Comparison of ENCODE assay signal across 10 cellular contexts in the genomic region with DNA sequence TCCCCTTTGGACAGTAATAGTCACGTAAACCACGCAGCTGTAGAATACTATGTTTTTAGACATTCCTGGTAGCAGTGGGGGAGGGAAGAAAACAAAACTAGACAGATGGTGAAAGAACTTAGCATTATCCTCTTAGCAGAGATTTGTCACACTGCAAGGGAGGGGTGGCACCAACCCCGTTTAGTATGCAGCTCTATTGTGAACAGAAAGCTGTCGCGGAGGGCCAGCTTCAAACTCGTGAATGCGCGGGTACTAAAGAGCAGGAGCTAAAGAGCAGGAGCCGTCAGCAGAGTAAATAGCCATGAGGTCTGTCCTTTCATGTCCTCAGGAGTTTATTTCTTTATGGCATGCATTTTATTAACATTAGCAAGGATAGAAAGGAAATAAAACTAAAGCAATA.
A peak's percentile ranks its signal among the peaks of the same experiment; 100 is the strongest.
DNase-seq lines count a peak whose midpoint lies in the region; ATAC-seq and TF ChIP-seq lines count a peak whose summit lies in the region.
"Had no signal": no experiment of that assay in that cellular context is flagged by ENCODE, and none has a peak within 500 bp of the region (broad histone marks: within the 10 kb centered on the region; RNA-seq: fewer than 3 reads in every experiment).

No MANE protein-coding gene starts in this region.

- H3K4me3 ChIP-seq in GM23338 (no peak overlapping the region), foreskin fibroblast (ENCODE audit: low read depth in 1 of 2, low read length in 2 of 2) (no peak overlapping the region), psoas muscle (peak overlapping the region; percentile 37), aorta (ENCODE audit: low read length in 2 of 2) (no peak overlapping the region)
- H3K4me3 ChIP-seq: MG63 had no signal

- H2AFZ ChIP-seq in GM23338, result no peak overlapping the region

- H3K27ac Mint-ChIP-seq in GM23338, result no peak overlapping the region
- no peak overlapping the region for H3K27ac Mint-ChIP-seq in stimulated activated naive CD8-positive, alpha-beta T cell treated with anti-CD3 and anti-CD28 coated beads, Interleukin-15, amount 100 ng/mL, for 72 hours
- H3K27ac Mint-ChIP-seq in activated T-helper 2 cell treated with anti-CD3 and anti-CD28 coated beads, Interferon-gamma antibody, Interleukin-2, Interleukin-4, amounts not matched to agents 10 μg/mL and 5 μg/mL and 100 μg/mL, durations not matched to agents 14 hours and 24 hours and 36 hours, result no peak overlapping the region

- H3K9me3 Mint-ChIP-seq in GM23338, result no peaks in the 10 kb centered on the region
- H3K9me3 Mint-ChIP-seq in stimulated activated naive CD8-positive, alpha-beta T cell treated with anti-CD3 and anti-CD28 coated beads, Interleukin-15, amount 100 ng/mL, for 72 hours, result no peaks in the 10 kb centered on the region
- no peaks in the 10 kb centered on the region for H3K9me3 Mint-ChIP-seq in activated T-helper 2 cell treated with anti-CD3 and anti-CD28 coated beads, Interferon-gamma antibody, Interleukin-2, Interleukin-4, amounts not matched to agents 10 μg/mL and 5 μg/mL and 100 μg/mL, durations not matched to agents 14 hours and 24 hours and 36 hours

- no peaks in the 10 kb centered on the region for H3K36me3 Mint-ChIP-seq in GM23338 (ENCODE audit: low read depth)
- no peaks in the 10 kb centered on the region for H3K36me3 Mint-ChIP-seq in activated T-helper 2 cell treated with anti-CD3 and anti-CD28 coated beads, Interferon-gamma antibody, Interleukin-2, Interleukin-4, amounts not matched to agents 10 μg/mL and 5 μg/mL and 100 μg/mL, durations not matched to agents 14 hours and 24 hours and 36 hours (ENCODE audit: low read depth)

- H3K9me3 ChIP-seq in psoas muscle (no peaks in the 10 kb centered on the region), aorta (ENCODE audit: control insufficient read depth, low read length) (no peaks in the 10 kb centered on the region)
- H3K9me3 ChIP-seq: MG63 had no signal

- no peak overlapping the region; the same call in 2 of the 3 replicates for H3K4me3 Mint-ChIP-seq in GM23338
- no peak overlapping the region for H3K4me3 Mint-ChIP-seq in stimulated activated naive CD8-positive, alpha-beta T cell treated with anti-CD3 and anti-CD28 coated beads, Interleukin-15, amount 100 ng/mL, for 72 hours
- H3K4me3 Mint-ChIP-seq in activated T-helper 2 cell treated with anti-CD3 and anti-CD28 coated beads, Interferon-gamma antibody, Interleukin-2, Interleukin-4, amounts not matched to agents 10 μg/mL and 5 μg/mL and 100 μg/mL, durations not matched to agents 14 hours and 24 hours and 36 hours (ENCODE audit: low read depth), result no peak overlapping the region

- H3K79me2 ChIP-seq in GM23338 (replicated peaks; ENCODE audit: insufficient read depth), result no peaks in the 10 kb centered on the region

- intact Hi-C loops in psoas muscle (cut with DNase I), result no loop called here
- intact Hi-C loops in aorta (cut with DNase I), result no loop called here
- intact Hi-C loops in activated T-helper 2 cell treated with anti-CD3 and anti-CD28 coated beads, Interferon-gamma antibody, Interleukin-2, Interleukin-4, amounts not matched to agents 10 μg/mL and 5 μg/mL and 100 μg/mL, durations not matched to agents 14 hours and 24 hours and 36 hours (cut with micrococcal nuclease), result no loop called here

- H4K20me1 ChIP-seq in GM23338 (replicated peaks; ENCODE audit: insufficient read depth), result no peaks in the 10 kb centered on the region

- H3K4me1 Mint-ChIP-seq in GM23338, result peaks cover 18% of the 10 kb centered on the region
- peaks cover 16% of the 10 kb centered on the region for H3K4me1 Mint-ChIP-seq in stimulated activated naive CD8-positive, alpha-beta T cell treated with anti-CD3 and anti-CD28 coated beads, Interleukin-15, amount 100 ng/mL, for 72 hours
- H3K4me1 Mint-ChIP-seq in activated T-helper 2 cell treated with anti-CD3 and anti-CD28 coated beads, Interferon-gamma antibody, Interleukin-2, Interleukin-4, amounts not matched to agents 10 μg/mL and 5 μg/mL and 100 μg/mL, durations not matched to agents 14 hours and 24 hours and 36 hours (ENCODE audit: low read depth), result peaks cover 6% of the 10 kb centered on the region

- peaks cover 16% of the 10 kb centered on the region for H3K4me1 ChIP-seq in GM23338 (ENCODE audit: insufficient read depth)
- H3K4me1 ChIP-seq in psoas muscle, result peaks cover 9% of the 10 kb centered on the region
- no peaks in the 10 kb centered on the region for H3K4me1 ChIP-seq in aorta (ENCODE audit: control insufficient read depth in 1 of 2, insufficient read depth in 2 of 2, low read length in 2 of 2)

- H3K36me3 ChIP-seq in GM23338 (ENCODE audit: insufficient read depth) (no peaks in the 10 kb centered on the region), psoas muscle (ENCODE audit: insufficient read depth in 1 of 2, low read depth in 1 of 2) (no peaks in the 10 kb centered on the region), aorta (ENCODE audit: control insufficient read depth in 1 of 2, insufficient read depth in 2 of 2, low read length in 1 of 2) (no peaks in the 10 kb centered on the region)
- H3K36me3 ChIP-seq: MG63 had no signal

- no peaks in the 10 kb centered on the region for H3F3A ChIP-seq in GM23338 (replicated peaks; ENCODE audit: low read depth)

- H3K27me3 Mint-ChIP-seq in GM23338 (ENCODE audit: insufficient read depth, low read depth, poor library complexity), result peaks cover 18% of the 10 kb centered on the region
- H3K27me3 Mint-ChIP-seq in stimulated activated naive CD8-positive, alpha-beta T cell treated with anti-CD3 and anti-CD28 coated beads, Interleukin-15, amount 100 ng/mL, for 72 hours, result no peaks in the 10 kb centered on the region
- H3K27me3 Mint-ChIP-seq in activated T-helper 2 cell treated with anti-CD3 and anti-CD28 coated beads, Interferon-gamma antibody, Interleukin-2, Interleukin-4, amounts not matched to agents 10 μg/mL and 5 μg/mL and 100 μg/mL, durations not matched to agents 14 hours and 24 hours and 36 hours (ENCODE audit: low read depth), result no peaks in the 10 kb centered on the region

- TF ChIP-seq CTCF in GM23338 (conservative IDR thresholded peaks at IDR 0.05; ENCODE audit: low read depth in 2 of 2) (no peak), foreskin fibroblast (IDR thresholded peaks at IDR 0.05; ENCODE audit: low read depth, low read length) (no peak), psoas muscle (IDR thresholded peaks at IDR 0.05) (no peak)

- no peaks in the 10 kb centered on the region for H3K9me2 ChIP-seq in GM23338 (ENCODE audit: insufficient read depth)

- WGBS in psoas muscle, 3 donors, result 22 to 48% (median 26%) methylated on average over 9 of the region's 9 CpGs
- WGBS in aorta, 2 donors, result 57 to 62% methylated on average over 9 of the region's 9 CpGs

- peak overlapping the region; percentile 35; the same call in 1 of the 2 replicates for H3K4me2 ChIP-seq in GM23338

- ATAC-seq in GM23338 (peak; percentile 53; the same call in 2 of the 3 replicates), psoas muscle (peak in 2 of 4 donors; percentile 34 to 65), aorta (ENCODE audit: low FRiP score) (no peak)
- no peak for ATAC-seq in stimulated activated naive CD8-positive, alpha-beta T cell treated with anti-CD3 and anti-CD28 coated beads, Interleukin-15, amount 100 ng/mL, for 72 hours

- no peak overlapping the region for H3K27ac ChIP-seq in GM23338 (ENCODE audit: low read depth)
- peak overlapping the region; percentile 2 for H3K27ac ChIP-seq in psoas muscle
- H3K27ac ChIP-seq in aorta (ENCODE audit: low read depth in 1 of 2, low read length in 2 of 2), result no peak overlapping the region

- DNase-seq in GM23338 (ENCODE audit: low spot score) (no peak), NCI-H82 (lab: John Stamatoyannopoulos, UW) (peak; percentile 95), foreskin fibroblast (peak; percentile 40 to 59), psoas muscle (no peak), NCI-H510A treated with DMSO at 0.1 percent for 48 hours (lab: John Stamatoyannopoulos, UW) (no peak), aorta (no peak)
- no peak for DNase-seq in stimulated activated naive CD8-positive, alpha-beta T cell treated with anti-CD3 and anti-CD28 coated beads, Interleukin-15, amount 100 ng/mL, for 72 hours
- no peak for DNase-seq in activated T-helper 2 cell treated with anti-CD3 and anti-CD28 coated beads, Interferon-gamma antibody, Interleukin-2, Interleukin-4, amounts not matched to agents 10 μg/mL and 5 μg/mL and 100 μg/mL, durations not matched to agents 14 hours and 24 hours and 36 hours (ENCODE audit: low spot score)
- DNase-seq: activated CD8-positive, alpha-beta memory T cell treated with anti-CD3 and anti-CD28 coated beads, Interleukin-2, amount 50 U/mL, for 4 hours; MG63 had no signal

- H3K27me3 ChIP-seq in GM23338 (ENCODE audit: insufficient read depth) (peaks cover 20% of the 10 kb centered on the region), psoas muscle (ENCODE audit: insufficient read depth in 3 of 3, low read length in 2 of 3) (no peaks in the 10 kb centered on the region), aorta (ENCODE audit: control insufficient read depth in 1 of 2, insufficient read depth in 2 of 2, low read length in 1 of 2) (no peaks in the 10 kb centered on the region)
- H3K27me3 ChIP-seq: MG63 had no signal

TF ChIP-seq in GM23338, 12 proteins besides CTCF, POLR2A, EP300 and RAD21 (continues in another document):
- TF ChIP-seq POLR2AphosphoS5 (IDR thresholded peaks at IDR 0.05; ENCODE audit: low read depth) (no peak), ZNF331 (CRISPR knock-in tag; IDR thresholded peaks at IDR 0.05; ENCODE audit: low read depth) (no peak)
- TF ChIP-seq, protein P1, sequence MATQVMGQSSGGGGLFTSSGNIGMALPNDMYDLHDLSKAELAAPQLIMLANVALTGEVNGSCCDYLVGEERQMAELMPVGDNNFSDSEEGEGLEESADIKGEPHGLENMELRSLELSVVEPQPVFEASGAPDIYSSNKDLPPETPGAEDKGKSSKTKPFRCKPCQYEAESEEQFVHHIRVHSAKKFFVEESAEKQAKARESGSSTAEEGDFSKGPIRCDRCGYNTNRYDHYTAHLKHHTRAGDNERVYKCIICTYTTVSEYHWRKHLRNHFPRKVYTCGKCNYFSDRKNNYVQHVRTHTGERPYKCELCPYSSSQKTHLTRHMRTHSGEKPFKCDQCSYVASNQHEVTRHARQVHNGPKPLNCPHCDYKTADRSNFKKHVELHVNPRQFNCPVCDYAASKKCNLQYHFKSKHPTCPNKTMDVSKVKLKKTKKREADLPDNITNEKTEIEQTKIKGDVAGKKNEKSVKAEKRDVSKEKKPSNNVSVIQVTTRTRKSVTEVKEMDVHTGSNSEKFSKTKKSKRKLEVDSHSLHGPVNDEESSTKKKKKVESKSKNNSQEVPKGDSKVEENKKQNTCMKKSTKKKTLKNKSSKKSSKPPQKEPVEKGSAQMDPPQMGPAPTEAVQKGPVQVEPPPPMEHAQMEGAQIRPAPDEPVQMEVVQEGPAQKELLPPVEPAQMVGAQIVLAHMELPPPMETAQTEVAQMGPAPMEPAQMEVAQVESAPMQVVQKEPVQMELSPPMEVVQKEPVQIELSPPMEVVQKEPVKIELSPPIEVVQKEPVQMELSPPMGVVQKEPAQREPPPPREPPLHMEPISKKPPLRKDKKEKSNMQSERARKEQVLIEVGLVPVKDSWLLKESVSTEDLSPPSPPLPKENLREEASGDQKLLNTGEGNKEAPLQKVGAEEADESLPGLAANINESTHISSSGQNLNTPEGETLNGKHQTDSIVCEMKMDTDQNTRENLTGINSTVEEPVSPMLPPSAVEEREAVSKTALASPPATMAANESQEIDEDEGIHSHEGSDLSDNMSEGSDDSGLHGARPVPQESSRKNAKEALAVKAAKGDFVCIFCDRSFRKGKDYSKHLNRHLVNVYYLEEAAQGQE (IDR thresholded peaks at IDR 0.05; ENCODE audit: unreplicated experiment), result no peak

Comparison
In these comparisons a context has a peak if more than half of its experiments do, and no peak if none do; other contexts are left out.
1. DNase-seq: peak in NCI-H82 (single experiment) and foreskin fibroblast (2 of 2); none in GM23338 (single experiment), psoas muscle (0 of 2), stimulated activated naive CD8-positive, alpha-beta T cell treated with anti-CD3 and anti-CD28 coated beads, Interleukin-15, amount 100 ng/mL, for 72 hours (0 of 2), NCI-H510A treated with DMSO at 0.1 percent for 48 hours (single experiment), aorta (0 of 2) and activated T-helper 2 cell treated with anti-CD3 and anti-CD28 coated beads, Interferon-gamma antibody, Interleukin-2, Interleukin-4, amounts not matched to agents 10 μg/mL and 5 μg/mL and 100 μg/mL, durations not matched to agents 14 hours and 24 hours and 36 hours (single experiment).